Comparison of ENCODE assay signal across 17 cellular contexts in the genomic region with DNA sequence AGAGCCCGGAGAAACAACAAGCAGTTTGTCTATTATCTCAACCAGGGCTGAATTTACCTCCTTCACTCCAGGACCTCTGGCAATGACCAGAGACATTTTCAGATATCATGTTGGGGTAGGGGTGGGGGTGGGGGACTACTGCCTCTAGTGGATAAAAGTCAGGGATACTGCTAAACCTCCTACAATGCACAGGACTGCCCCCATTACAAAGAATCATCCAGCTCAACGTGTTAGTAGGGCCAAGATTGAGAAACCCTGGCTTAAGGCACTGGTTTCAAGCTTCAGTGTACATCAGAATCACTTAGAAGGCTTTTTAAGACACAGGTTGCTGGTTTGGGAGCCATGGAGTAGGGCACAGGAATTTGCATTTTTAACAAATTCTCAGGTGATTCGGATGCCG.
DNase-seq lines count a peak whose midpoint lies in the region; ATAC-seq and TF ChIP-seq lines count a peak whose summit lies in the region.
"Had no signal": no experiment of that assay in that cellular context is flagged by ENCODE, and none has a peak within 500 bp of the region (broad histone marks: within the 10 kb centered on the region; RNA-seq: fewer than 3 reads in every experiment).

No MANE protein-coding gene starts in this region.

- ATAC-seq in left ventricle myocardium superior (peak; percentile 47), left colon (no peak), upper lobe of left lung (ENCODE audit: low FRiP score in 2 of 2) (no peak)

- BruUV-seq in PC-9 (replicated peaks; lab: Mats Ljungman, UMichigan) = no TSS peak

- no peak overlapping the region for H3K27ac ChIP-seq in right atrium auricular region
- no peak overlapping the region for H3K27ac ChIP-seq in PC-9
- H3K27ac ChIP-seq in upper lobe of left lung = no peak overlapping the region
- H3K27ac ChIP-seq: SJSA1 had no signal

- H4K20me1 ChIP-seq in PC-9 (ENCODE audit: insufficient read depth) = no peaks in the 10 kb centered on the region

- intact Hi-C loops in left ventricle myocardium superior (cut with micrococcal nuclease) = no loop called here
- intact Hi-C loops in PC-9 (cut with micrococcal nuclease; ENCODE audit: unreplicated experiment) = no loop called here
- intact Hi-C loops in left colon (cut with DNase I, micrococcal nuclease) = no loop called here

- POLR2A ChIA-PET in PC-9 (lab: Charles Lee; ENCODE audit: unreplicated experiment) = no interaction called here

- no peaks in the 10 kb centered on the region for H3K79me2 ChIP-seq in PC-9 (ENCODE audit: low read depth)

- H3K4me1 ChIP-seq in right atrium auricular region (peaks cover 0 to 5% of the 10 kb centered on the region in 2 donors), PC-9 (replicated peaks; ENCODE audit: insufficient read depth) (no peaks in the 10 kb centered on the region), upper lobe of left lung (peaks cover 0 to 14% (median 6%) of the 10 kb centered on the region in 4 donors)
- H3K4me1 ChIP-seq: pancreas, SJSA1 had no signal

- H3K4me3 ChIP-seq in right atrium auricular region = no peak overlapping the region
- H3K4me3 ChIP-seq in PC-9 = no peak overlapping the region
- H3K4me3 ChIP-seq in upper lobe of left lung = no peak overlapping the region
- H3K4me3 ChIP-seq: coronary artery, pancreas, SJSA1 had no signal

- TF ChIP-seq POLR2A in upper lobe of left lung (IDR thresholded peaks at IDR 0.05) = no peak

- DNase-seq in left ventricle myocardium superior (no peak), right atrium auricular region (ENCODE audit: low spot score) (no peak), PC-9 (no peak), fibroblast of the conjunctiva (ENCODE audit: low read depth) (peak; percentile 2), NCI-H2227 (lab: John Stamatoyannopoulos, UW; ENCODE audit: unreplicated experiment) (no peak), NCI-H2171 treated with DMSO at 0.1 percent for 48 hours (lab: John Stamatoyannopoulos, UW) (no peak), left colon (no peak), upper lobe of left lung (no peak)
- DNase-seq: activated B cell treated with CpG ODN at 0.5 μM for 24 hours, amniotic stem cell, DMS 273 treated with DMSO at 0.1 percent for 48 hours, KG1, NCI-H1930, trophoblast cell had no signal

- no peak overlapping the region for H3K4me2 ChIP-seq in PC-9

- WGBS in upper lobe of left lung, 2 donors = 74% methylated on average over 4 of the region's 4 CpGs

- H3K27me3 ChIP-seq in right atrium auricular region (no peaks in the 10 kb centered on the region), PC-9 (ENCODE audit: insufficient read depth, low read depth) (no peaks in the 10 kb centered on the region), upper lobe of left lung (no peaks in the 10 kb centered on the region)
- H3K27me3 ChIP-seq: pancreas had no signal

- no peak for TF ChIP-seq EP300 in upper lobe of left lung (IDR thresholded peaks at IDR 0.05)

- H3K9me3 ChIP-seq in right atrium auricular region (no peaks in the 10 kb centered on the region), PC-9 (ENCODE audit: insufficient read depth, low read depth) (peaks cover 8% of the 10 kb centered on the region), upper lobe of left lung (no peaks in the 10 kb centered on the region)
- H3K9me3 ChIP-seq: pancreas, SJSA1 had no signal

- peaks cover under 1% of the 10 kb centered on the region; the same call in 1 of the 2 replicates for H3K9me2 ChIP-seq in PC-9 (ENCODE audit: insufficient read depth)

- CTCF ChIA-PET in PC-9 (lab: Charles Lee) = no interaction called here

- no peak overlapping the region for H2AFZ ChIP-seq in PC-9

- no peaks in the 10 kb centered on the region for H3F3A ChIP-seq in PC-9 (ENCODE audit: insufficient read depth, low read depth)

- H3K36me3 ChIP-seq in right atrium auricular region = no peaks in the 10 kb centered on the region
- no peaks in the 10 kb centered on the region for H3K36me3 ChIP-seq in PC-9 (ENCODE audit: low read depth)
- H3K36me3 ChIP-seq in upper lobe of left lung = no peaks in the 10 kb centered on the region
- H3K36me3 ChIP-seq: pancreas, SJSA1 had no signal

- no peak for TF ChIP-seq CTCF in right atrium auricular region (IDR thresholded peaks at IDR 0.05)
- 0 out of 2 replicates have a peak, but pooled peaks have one; percentile 15 for TF ChIP-seq CTCF in PC-9 (conservative IDR thresholded peaks at IDR 0.05)
- TF ChIP-seq CTCF in upper lobe of left lung (IDR thresholded peaks at IDR 0.05) = no peak
